In genomic region chr1:179953974-179954493, GRCh38 we compare ENCODE assay signal across 1 cellular context.
TF ChIP-seq lines count a peak whose summit lies in the region.

No MANE protein-coding gene starts in this region.

TF ChIP-seq in K562, 482 proteins besides CTCF, POLR2A, EP300 and RAD21 (continued from another document and continues in another):
- peak; percentile 22 to 85 for TF ChIP-seq AFF1 (IDR thresholded peaks at IDR 0.05; ENCODE audit: low read depth in 1 of 2, partially characterized antibody in 2 of 2)
- peak; percentile 38 for TF ChIP-seq NFIC (IDR thresholded peaks at IDR 0.05)
- TF ChIP-seq ZFP91 (CRISPR knock-in tag; IDR thresholded peaks at IDR 0.05) = peak; percentile 64; the same call in 1 of the 2 replicates
- peak; percentile 80; the same call in 1 of the 2 replicates for TF ChIP-seq MYBL2 (IDR thresholded peaks at IDR 0.05; ENCODE audit: low read depth)
- TF ChIP-seq MYBL2 (CRISPR knock-in tag; IDR thresholded peaks at IDR 0.05; ENCODE audit: borderline replicate concordance) = no peak
- no peak for TF ChIP-seq IFI16 (CRISPR knock-in tag; IDR thresholded peaks at IDR 0.05)
- TF ChIP-seq ZBTB2 (IDR thresholded peaks at IDR 0.05) = 0 out of 2 replicates have a peak, but pooled peaks have one; percentile 18
- TF ChIP-seq ZNF57 (CRISPR knock-in tag; IDR thresholded peaks at IDR 0.05) = no peak
- peak; percentile 74; the same call in 1 of the 2 replicates for TF ChIP-seq ZBTB43 (CRISPR knock-in tag; IDR thresholded peaks at IDR 0.05)
- no peak for TF ChIP-seq GTF2F1 (IDR thresholded peaks at IDR 0.05; ENCODE audit: low read depth, low read length)
- peak; percentile 89 for TF ChIP-seq MGA (IDR thresholded peaks at IDR 0.05)
- TF ChIP-seq PCBP2 (IDR thresholded peaks at IDR 0.05; ENCODE audit: low read depth, low read length, poor library complexity, severe bottlenecking) = no peak
- TF ChIP-seq TAF7 (tag; IDR thresholded peaks at IDR 0.05) = peak; percentile 34; the same call in 1 of the 2 replicates
- peak; percentile 52; the same call in 1 of the 2 replicates for TF ChIP-seq ZBTB12 (CRISPR knock-in tag; IDR thresholded peaks at IDR 0.05)
- TF ChIP-seq PREB (CRISPR knock-in tag; IDR thresholded peaks at IDR 0.05) = no peak
- peak; percentile 57 for TF ChIP-seq BRD9 (IDR thresholded peaks at IDR 0.05; ENCODE audit: low read depth, partially characterized antibody)
- TF ChIP-seq CSDE1 (IDR thresholded peaks at IDR 0.05) = peak in 1 of 2 experiments; percentile 45; a peak in 1 of 4 replicates
- peak; percentile 74 for TF ChIP-seq MECOM (CRISPR knock-in tag; IDR thresholded peaks at IDR 0.05)
- peak; percentile 87; the same call in 1 of the 2 replicates for TF ChIP-seq TRIM25 (IDR thresholded peaks at IDR 0.05; ENCODE audit: borderline replicate concordance)
- 0 out of 2 replicates have a peak, but pooled peaks have one; percentile 18 for TF ChIP-seq EHMT2 (IDR thresholded peaks at IDR 0.05)
- no peak for TF ChIP-seq MAFF (IDR thresholded peaks at IDR 0.05; ENCODE audit: low read length)
- no peak for TF ChIP-seq ID3 (CRISPR knock-in tag; IDR thresholded peaks at IDR 0.05)
- TF ChIP-seq ID3 (tag; IDR thresholded peaks at IDR 0.05) = no peak; the same call in 1 of the 2 replicates
